Comparison of ENCODE assay signal across 2 cellular contexts in genomic region chr3:8769088-8769822, GRCh38.
A peak's percentile ranks its signal among the peaks of the same experiment; 100 is the strongest.
TF ChIP-seq lines count a peak whose summit lies in the region.

TSS of gene OXTR (minus strand) at chr3:8769613. CDS start at chr3:8768187, 1,426 bp downstream.

TF ChIP-seq in IMR-90, 13 proteins besides CTCF, POLR2A, EP300 and RAD21:
- no peak; the same call in 1 of the 2 replicates for TF ChIP-seq MAFK (IDR thresholded peaks at IDR 0.05; ENCODE audit: low read depth, low read length)
- TF ChIP-seq RFX5 (IDR thresholded peaks at IDR 0.05; ENCODE audit: low read depth, low read length) = no peak
- TF ChIP-seq CEBPB (IDR thresholded peaks at IDR 0.05; ENCODE audit: low read depth, low read length) = no peak
- TF ChIP-seq NFE2L2 (IDR thresholded peaks at IDR 0.05; ENCODE audit: low read depth, low read length) = no peak
- no peak for TF ChIP-seq MXI1 (IDR thresholded peaks at IDR 0.05; ENCODE audit: borderline replicate concordance, low read depth, low read length)
- TF ChIP-seq RCOR1 (IDR thresholded peaks at IDR 0.05; ENCODE audit: insufficient replicate concordance, low read length) = no peak
- TF ChIP-seq SMC3 (IDR thresholded peaks at IDR 0.05; ENCODE audit: low read depth, low read length) = peak; percentile 92
- TF ChIP-seq CHD1 (IDR thresholded peaks at IDR 0.05; ENCODE audit: low read depth, low read length) = no peak
- TF ChIP-seq MAZ (IDR thresholded peaks at IDR 0.05; ENCODE audit: borderline replicate concordance, low read depth, low read length) = peak; percentile 39; the same call in 1 of the 2 replicates
- 0 out of 2 replicates have a peak, but pooled peaks have one; percentile 21 for TF ChIP-seq BHLHE40 (IDR thresholded peaks at IDR 0.05; ENCODE audit: low read depth, low read length)
- no peak for TF ChIP-seq USF2 (IDR thresholded peaks at IDR 0.05; ENCODE audit: low read depth, low read length)

TF ChIP-seq in GM12878, 131 proteins besides CTCF, POLR2A, EP300 and RAD21:
- TF ChIP-seq GATAD2B (conservative IDR thresholded peaks at IDR 0.05; ENCODE audit: low read depth) = peak; percentile 57; the same call in 1 of the 2 replicates
- TF ChIP-seq RB1 (IDR thresholded peaks at IDR 0.05; ENCODE audit: borderline replicate concordance) = peak; percentile 74; the same call in 1 of the 2 replicates
- peak; percentile 62 for TF ChIP-seq RELA (IDR thresholded peaks at IDR 0.05; ENCODE audit: borderline replicate concordance, partially characterized antibody)
- peak; percentile 69 for TF ChIP-seq YY1 (IDR thresholded peaks at IDR 0.05; ENCODE audit: low read depth, low read length)
- TF ChIP-seq DPF2 (IDR thresholded peaks at IDR 0.05) = peak; percentile 72
- 0 out of 2 replicates have a peak, but pooled peaks have one; percentile 26 for TF ChIP-seq CREM (IDR thresholded peaks at IDR 0.05; ENCODE audit: low read depth)
- TF ChIP-seq SREBF2 (IDR thresholded peaks at IDR 0.05; ENCODE audit: low read length) = no peak
- TF ChIP-seq BHLHE40 (IDR thresholded peaks at IDR 0.05; ENCODE audit: borderline replicate concordance in 1 of 2, low read depth in 2 of 2, low read length in 1 of 2) = peak; percentile 27 to 61; a peak in 2 of 4 replicates
- TF ChIP-seq NR2F1 (conservative IDR thresholded peaks at IDR 0.05) = 0 out of 2 replicates have a peak, but pooled peaks have one; percentile 30
- TF ChIP-seq YBX1 (IDR thresholded peaks at IDR 0.05) = no peak
- no peak for TF ChIP-seq STAT3 (IDR thresholded peaks at IDR 0.05; ENCODE audit: low read depth, low read length)
- 0 out of 2 replicates have a peak, but pooled peaks have one; percentile 59 for TF ChIP-seq LARP7 (IDR thresholded peaks at IDR 0.05)
- peak; percentile 43; the same call in 1 of the 2 replicates for TF ChIP-seq ZNF592 (IDR thresholded peaks at IDR 0.05)
- TF ChIP-seq EED (IDR thresholded peaks at IDR 0.05; ENCODE audit: low read depth) = no peak; the same call in none of the 2 replicates
- TF ChIP-seq SMC3 (IDR thresholded peaks at IDR 0.05; ENCODE audit: borderline replicate concordance, low read length) = peak; percentile 43; the same call in 1 of the 2 replicates
- peak; percentile 66 for TF ChIP-seq HDAC6 (IDR thresholded peaks at IDR 0.05; ENCODE audit: unreplicated experiment)
- TF ChIP-seq TARDBP (IDR thresholded peaks at IDR 0.05; ENCODE audit: borderline replicate concordance) = no peak
- TF ChIP-seq, protein P1, sequence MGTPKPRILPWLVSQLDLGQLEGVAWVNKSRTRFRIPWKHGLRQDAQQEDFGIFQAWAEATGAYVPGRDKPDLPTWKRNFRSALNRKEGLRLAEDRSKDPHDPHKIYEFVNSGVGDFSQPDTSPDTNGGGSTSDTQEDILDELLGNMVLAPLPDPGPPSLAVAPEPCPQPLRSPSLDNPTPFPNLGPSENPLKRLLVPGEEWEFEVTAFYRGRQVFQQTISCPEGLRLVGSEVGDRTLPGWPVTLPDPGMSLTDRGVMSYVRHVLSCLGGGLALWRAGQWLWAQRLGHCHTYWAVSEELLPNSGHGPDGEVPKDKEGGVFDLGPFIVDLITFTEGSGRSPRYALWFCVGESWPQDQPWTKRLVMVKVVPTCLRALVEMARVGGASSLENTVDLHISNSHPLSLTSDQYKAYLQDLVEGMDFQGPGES (IDR thresholded peaks at IDR 0.05) = peak; percentile 43; the same call in 1 of the 2 replicates
- TF ChIP-seq NRF1 (conservative IDR thresholded peaks at IDR 0.05; ENCODE audit: low read depth, low read length) = peak; percentile 26; the same call in 1 of the 2 replicates
- TF ChIP-seq SMARCA5 (IDR thresholded peaks at IDR 0.05) = peak; percentile 91
- TF ChIP-seq KLF5 (IDR thresholded peaks at IDR 0.05; ENCODE audit: partially characterized antibody) = no peak
- TF ChIP-seq, protein P2, sequence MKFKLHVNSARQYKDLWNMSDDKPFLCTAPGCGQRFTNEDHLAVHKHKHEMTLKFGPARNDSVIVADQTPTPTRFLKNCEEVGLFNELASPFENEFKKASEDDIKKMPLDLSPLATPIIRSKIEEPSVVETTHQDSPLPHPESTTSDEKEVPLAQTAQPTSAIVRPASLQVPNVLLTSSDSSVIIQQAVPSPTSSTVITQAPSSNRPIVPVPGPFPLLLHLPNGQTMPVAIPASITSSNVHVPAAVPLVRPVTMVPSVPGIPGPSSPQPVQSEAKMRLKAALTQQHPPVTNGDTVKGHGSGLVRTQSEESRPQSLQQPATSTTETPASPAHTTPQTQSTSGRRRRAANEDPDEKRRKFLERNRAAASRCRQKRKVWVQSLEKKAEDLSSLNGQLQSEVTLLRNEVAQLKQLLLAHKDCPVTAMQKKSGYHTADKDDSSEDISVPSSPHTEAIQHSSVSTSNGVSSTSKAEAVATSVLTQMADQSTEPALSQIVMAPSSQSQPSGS (IDR thresholded peaks at IDR 0.05; ENCODE audit: low read length) = no peak
